In genomic region chr3:17680530-17680929, GRCh38 we compare ENCODE assay signal across 1 cellular context.
TF ChIP-seq lines count a peak whose summit lies in the region.

No MANE protein-coding gene starts in this region.

TF ChIP-seq in GM12878, 131 proteins besides CTCF, POLR2A, EP300 and RAD21 (continued from another document):
- TF ChIP-seq, protein P1, sequence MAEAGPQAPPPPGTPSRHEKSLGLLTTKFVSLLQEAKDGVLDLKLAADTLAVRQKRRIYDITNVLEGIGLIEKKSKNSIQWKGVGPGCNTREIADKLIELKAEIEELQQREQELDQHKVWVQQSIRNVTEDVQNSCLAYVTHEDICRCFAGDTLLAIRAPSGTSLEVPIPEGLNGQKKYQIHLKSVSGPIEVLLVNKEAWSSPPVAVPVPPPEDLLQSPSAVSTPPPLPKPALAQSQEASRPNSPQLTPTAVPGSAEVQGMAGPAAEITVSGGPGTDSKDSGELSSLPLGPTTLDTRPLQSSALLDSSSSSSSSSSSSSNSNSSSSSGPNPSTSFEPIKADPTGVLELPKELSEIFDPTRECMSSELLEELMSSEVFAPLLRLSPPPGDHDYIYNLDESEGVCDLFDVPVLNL (IDR thresholded peaks at IDR 0.05; ENCODE audit: low read depth, low read length) = no peak
- TF ChIP-seq KDM1A (IDR thresholded peaks at IDR 0.05; ENCODE audit: borderline replicate concordance) (no peak), EZH2 (IDR thresholded peaks at IDR 0.05; ENCODE audit: borderline replicate concordance, control insufficient read depth, low read depth, low read length) (no peak), NFYA (IDR thresholded peaks at IDR 0.05; ENCODE audit: borderline replicate concordance, low read depth, low read length) (no peak), E4F1 (IDR thresholded peaks at IDR 0.05; ENCODE audit: borderline replicate concordance, partially characterized antibody) (no peak), STAT1 (conservative IDR thresholded peaks at IDR 0.05) (no peak), NRF1 (conservative IDR thresholded peaks at IDR 0.05; ENCODE audit: low read depth, low read length) (no peak)
